20 cellular contexts compared by ENCODE assay signal in the genomic region with DNA sequence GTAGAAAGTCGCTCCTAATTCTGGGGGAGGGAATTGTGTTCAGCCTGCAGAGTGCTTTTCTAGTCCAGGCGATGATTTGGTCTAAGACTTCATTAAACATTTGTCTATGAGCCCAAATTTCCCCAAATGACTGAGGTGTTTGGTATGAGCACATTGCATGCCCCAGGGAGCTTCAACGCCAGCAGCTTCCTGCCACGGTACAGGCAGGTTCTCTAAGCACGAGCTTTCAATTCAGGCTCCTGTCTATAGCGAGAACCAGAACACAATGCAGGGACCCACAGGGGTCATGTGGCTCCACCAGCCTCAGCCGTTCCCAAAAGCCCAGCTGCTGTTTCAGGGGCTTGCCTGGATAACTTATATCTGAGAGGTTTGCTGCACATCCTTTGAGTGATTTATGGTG. TPM values are rescaled to one million over a fixed set of nuclear protein-coding genes. Genes with fewer than 3 reads are reported as not detected.
DNase-seq lines count a peak whose midpoint lies in the region; ATAC-seq and TF ChIP-seq lines count a peak whose summit lies in the region.
"Had no signal": no experiment of that assay in that cellular context is flagged by ENCODE, and none has a peak within 500 bp of the region (broad histone marks: within the 10 kb centered on the region; RNA-seq: fewer than 3 reads in every experiment).

No MANE protein-coding gene starts in this region.

- no peak for TF ChIP-seq POLR2A in breast epithelium (IDR thresholded peaks at IDR 0.05)

- peaks cover 0 to 43% of the 10 kb centered on the region in 2 donors for H3K27me3 ChIP-seq in breast epithelium
- H3K27me3 ChIP-seq in RWPE2 (ENCODE audit: insufficient read depth, poor library complexity, severe bottlenecking), result peaks cover 9% of the 10 kb centered on the region
- peaks cover 0 to 44% (median 4%) of the 10 kb centered on the region in 45 donors for H3K27me3 ChIP-seq in dorsolateral prefrontal cortex

- H3K9me3 ChIP-seq in breast epithelium (no peaks in the 10 kb centered on the region), RWPE2 (ENCODE audit: severe bottlenecking) (no peaks in the 10 kb centered on the region)
- H3K9me3 ChIP-seq: A549, SJCRH30, stomach had no signal

- peaks cover 11% of the 10 kb centered on the region for H3K27me3 Mint-ChIP-seq in MCF 10A (ENCODE audit: insufficient read depth, unreplicated experiment)

- H3K27ac ChIP-seq in breast epithelium, result no peak overlapping the region
- no peak overlapping the region for H3K27ac ChIP-seq in RWPE2 (ENCODE audit: poor library complexity, severe bottlenecking)
- peak overlapping the region in 14 of 59 donors; percentile 50 to 83 (median 76) for H3K27ac ChIP-seq in dorsolateral prefrontal cortex
- H3K27ac ChIP-seq: SJCRH30, stomach had no signal

- peaks cover 32% of the 10 kb centered on the region for H3K4me1 Mint-ChIP-seq in MCF 10A (ENCODE audit: insufficient read depth, unreplicated experiment)

- H3K9me3 Mint-ChIP-seq in MCF 10A (ENCODE audit: unreplicated experiment), result no peaks in the 10 kb centered on the region
- H3K9me3 Mint-ChIP-seq: activated T-cell treated with anti-CD3 and anti-CD28 coated beads, Interleukin-2, amount 50 U/mL, for 4 hours; CD8-positive, alpha-beta memory T cell; naive thymus-derived CD8-positive, alpha-beta T cell had no signal

- no peak overlapping the region for H3K4me3 Mint-ChIP-seq in MCF 10A (ENCODE audit: unreplicated experiment)

- peaks cover 0 to 8% of the 10 kb centered on the region in 2 donors for H3K4me1 ChIP-seq in breast epithelium
- peaks cover 12% of the 10 kb centered on the region for H3K4me1 ChIP-seq in RWPE2 (ENCODE audit: insufficient read depth, poor library complexity, severe bottlenecking)

- intact Hi-C loops in MCF 10A (cut with micrococcal nuclease), result no loop called here
- intact Hi-C loops in breast epithelium (cut with DNase I; ENCODE audit: low total_unique reads), result no loop called here
- intact Hi-C loops in dorsolateral prefrontal cortex (cut with DNase I), result no loop called here

- H3K36me3 ChIP-seq in breast epithelium, result no peaks in the 10 kb centered on the region
- no peaks in the 10 kb centered on the region for H3K36me3 ChIP-seq in RWPE2 (ENCODE audit: low read depth)
- H3K36me3 ChIP-seq: SJCRH30, stomach had no signal

- POLR2A ChIA-PET in MCF 10A (lab: Yijun Ruan, JAX), result interaction anchor here (1.0 to 1.9 kb wide), 4 partner anchors 35 to 370 kb away, joined by 3 to 15 read pairs (median 5); a partner anchor contains a TSS

- ATAC-seq in RWPE2 (ENCODE audit: low read depth) (peak; percentile 8; the same call in 1 of the 3 replicates), GM19463 (IDR thresholded peaks at IDR 0.05; ENCODE audit: unreplicated experiment) (no peak), GM19328 (IDR thresholded peaks at IDR 0.05; ENCODE audit: unreplicated experiment) (no peak)
- ATAC-seq: activated T-cell treated with anti-CD3 and anti-CD28 coated beads, Interleukin-2, amount 50 U/mL, for 4 hours; HCT116; naive thymus-derived CD8-positive, alpha-beta T cell had no signal

- DNase-seq in MCF 10A (ENCODE audit: unreplicated experiment) (peak; percentile 58), breast epithelium (ENCODE audit: low spot score in 2 of 2) (no peak), RWPE2 (ENCODE audit: low spot score) (no peak), fibroblast of villous mesenchyme (ENCODE audit: low read depth) (peak; percentile 46), HUDEP-2 (lab: John Stamatoyannopoulos, UW; ENCODE audit: unreplicated experiment in 76 of 76) (no peak), dorsolateral prefrontal cortex (no peak)
- DNase-seq: activated CD4-positive, alpha-beta T cell treated with anti-CD3 and anti-CD28 coated beads, Interleukin-2, amount 50 U/mL, for 4 hours; activated T-cell treated with anti-CD3 and anti-CD28 coated beads, Interleukin-2, amount 50 U/mL, for 4 hours; CD8-positive, alpha-beta memory T cell; MM.1S; naive thymus-derived CD8-positive, alpha-beta T cell; NCI-H187 treated with DMSO at 0.1 percent for 48 hours; NCI-H510A; SJCRH30; stomach had no signal

- H3K36me3 Mint-ChIP-seq in MCF 10A (ENCODE audit: insufficient read depth, unreplicated experiment), result no peaks in the 10 kb centered on the region
- H3K36me3 Mint-ChIP-seq: CD8-positive, alpha-beta memory T cell had no signal

- CTCF ChIA-PET in MCF 10A (lab: Yijun Ruan, JAX), result interaction anchor here (0.5 to 2.7 kb wide), 8 partner anchors 19 to 373 kb away, joined by 3 to 16 read pairs (median 4); no protein-coding TSS in a partner anchor

- TF ChIP-seq CTCF in MCF 10A (IDR thresholded peaks at IDR 0.05; ENCODE audit: unreplicated experiment) (no peak), breast epithelium (IDR thresholded peaks at IDR 0.05) (no peak), RWPE2 (IDR thresholded peaks at IDR 0.05; ENCODE audit: poor library complexity, severe bottlenecking) (no peak), fibroblast of villous mesenchyme (IDR thresholded peaks at IDR 0.05; ENCODE audit: insufficient read depth, low read depth, low read length) (no peak), dorsolateral prefrontal cortex (IDR thresholded peaks at IDR 0.05 in 54 of 56, conservative IDR thresholded peaks at IDR 0.05 in 2 of 56; ENCODE audit: low read depth in 1 of 56, partially characterized antibody in 56 of 56) (no peak)

- H3K4me3 ChIP-seq in breast epithelium (no peak overlapping the region), RWPE2 (ENCODE audit: severe bottlenecking) (no peak overlapping the region), fibroblast of villous mesenchyme (ENCODE audit: low read depth, low read length) (no peak overlapping the region), dorsolateral prefrontal cortex (peak overlapping the region in 14 of 59 donors; percentile 48 to 67 (median 58))
- H3K4me3 ChIP-seq: A549, lung, SJCRH30 had no signal

- no peak overlapping the region for H3K27ac Mint-ChIP-seq in MCF 10A (ENCODE audit: low read depth, unreplicated experiment)

- no TSS peak for BruUV-seq in MCF 10A (replicated peaks; lab: Mats Ljungman, UMichigan)

RNA-seq across cellular contexts. Expression of a gene that starts 34.1 kb away (rescaled TPM):
- 23.6 and 28.7 TPM in 2 replicates for total RNA-seq in MCF 10A (2022)
- total RNA-seq in breast epithelium, result 10 to 100 TPM; 46.4 to 77.4 (median 49.5) TPM
- total RNA-seq in fibroblast of villous mesenchyme, result 27.2 and 47.4 TPM in 2 replicates
- 10 to 100 TPM in 118 of 120 experiments, 1 to 10 TPM in 2; 9.0 to 25.6 (median 15.7) TPM for total RNA-seq in dorsolateral prefrontal cortex

Comparison
In these comparisons a context has a peak if more than half of its experiments do, and no peak if none do; other contexts are left out.
1. DNase-seq: peak in MCF 10A (single experiment) and fibroblast of villous mesenchyme (single experiment); none in breast epithelium (0 of 2), RWPE2 (single experiment), HUDEP-2 (0 of 76) and dorsolateral prefrontal cortex (0 of 10).